13 cellular contexts compared by ENCODE assay signal in the genomic region with DNA sequence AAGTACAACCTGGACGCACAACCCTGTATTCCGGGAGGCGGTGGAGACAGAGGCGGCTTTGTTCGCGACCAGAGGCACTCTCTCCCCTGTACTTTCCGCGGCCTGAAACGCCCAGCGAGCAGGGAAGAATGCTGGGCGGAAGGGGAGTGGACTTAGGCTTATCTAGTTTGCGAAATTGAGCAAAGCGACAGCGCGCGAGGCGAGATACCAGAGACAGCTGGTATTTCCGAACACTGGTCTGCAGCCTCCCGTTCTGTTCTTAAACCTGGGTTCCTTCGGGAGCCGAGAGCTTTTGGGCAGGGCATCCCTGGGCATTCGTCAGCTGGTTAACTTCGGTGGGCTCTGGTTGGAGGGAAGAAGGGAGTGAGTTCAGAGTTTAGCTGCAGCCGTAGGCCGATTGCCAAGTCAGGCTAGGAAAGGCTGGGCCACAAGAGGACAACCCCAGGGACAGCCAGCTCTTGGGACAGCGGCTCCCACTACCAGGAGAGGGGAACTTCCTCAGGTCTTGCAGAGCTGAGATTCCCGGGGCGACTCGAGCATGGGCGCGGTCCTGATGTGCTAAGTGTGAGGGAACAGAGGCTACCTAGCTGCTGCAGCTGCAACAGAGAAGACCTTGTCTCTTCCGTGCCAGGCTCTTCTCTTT. TPM values are rescaled to one million over a fixed set of nuclear protein-coding genes. Genes with fewer than 3 reads are reported as not detected.
DNase-seq lines count a peak whose midpoint lies in the region; ATAC-seq and TF ChIP-seq lines count a peak whose summit lies in the region.
"Had no signal": no experiment of that assay in that cellular context is flagged by ENCODE, and none has a peak within 500 bp of the region (broad histone marks: within the 10 kb centered on the region; RNA-seq: fewer than 3 reads in every experiment).

No MANE protein-coding gene starts in this region.

- intact Hi-C loops in activated CD8-positive, alpha-beta T cell treated with anti-CD3 and anti-CD28 coated beads for 36 hours (cut with micrococcal nuclease): loop anchor here (5.0 kb wide), 1 partner anchor 243 kb away; no protein-coding TSS in a partner anchor
- intact Hi-C loops in activated T-helper 2 cell treated with anti-CD3 and anti-CD28 coated beads, Interferon-gamma antibody, Interleukin-2, Interleukin-4, amounts not matched to agents 10 μg/mL and 5 μg/mL and 100 μg/mL, durations not matched to agents 14 hours and 24 hours and 36 hours (cut with micrococcal nuclease): loop anchor here (5.0 to 10.0 kb wide), 2 partner anchors 243 to 955 kb away; partner anchors contain the start of gene CHST15

- no peaks in the 10 kb centered on the region for H3K36me3 ChIP-seq in GM23338 (ENCODE audit: insufficient read depth)
- H3K36me3 ChIP-seq: thyroid gland had no signal

- POLR2A ChIA-PET in activated CD8-positive, alpha-beta T cell treated with anti-CD3 and anti-CD28 coated beads for 36 hours (lab: Charles Lee): interaction anchor here (1.0 to 1.3 kb wide), 3 partner anchors 10 to 14 kb away, joined by 3 to 8 read pairs (median 3); partner anchors contain the start of gene BUB3

- H3K4me3 Mint-ChIP-seq in GM23338: peak overlapping the region; percentile 62
- no peak overlapping the region for H3K4me3 Mint-ChIP-seq in activated CD8-positive, alpha-beta T cell treated with anti-CD3 and anti-CD28 coated beads for 36 hours
- H3K4me3 Mint-ChIP-seq in activated T-helper 2 cell treated with anti-CD3 and anti-CD28 coated beads, Interferon-gamma antibody, Interleukin-2, Interleukin-4, amounts not matched to agents 10 μg/mL and 5 μg/mL and 100 μg/mL, durations not matched to agents 14 hours and 24 hours and 36 hours (ENCODE audit: low read depth): no peak overlapping the region

- peak; percentile 2 for ATAC-seq in GM23338
- no peak for ATAC-seq in activated CD8-positive, alpha-beta T cell treated with anti-CD3 and anti-CD28 coated beads for 36 hours
- peak; percentile 91 for ATAC-seq in left lobe of liver
- ATAC-seq in esophagus mucosa: no peak

- H3K27me3 ChIP-seq in GM23338 (ENCODE audit: insufficient read depth): peaks cover 100% of the 10 kb centered on the region

- no peaks in the 10 kb centered on the region for H3K79me2 ChIP-seq in GM23338 (replicated peaks; ENCODE audit: insufficient read depth)

- H3K4me3 ChIP-seq in GM23338: peak overlapping the region; percentile 50
- H3K4me3 ChIP-seq: thyroid gland had no signal

- peaks cover 15% of the 10 kb centered on the region; the same call in 1 of the 2 replicates for H4K20me1 ChIP-seq in GM23338 (replicated peaks; ENCODE audit: insufficient read depth)

- peak overlapping the region; percentile 80 for H3K4me2 ChIP-seq in GM23338

- H3K9me2 ChIP-seq in GM23338 (ENCODE audit: insufficient read depth): no peaks in the 10 kb centered on the region

- DNase-seq in A172 (ENCODE audit: low spot score): peak; percentile 5
- DNase-seq in GM23338 (ENCODE audit: low spot score): peak; percentile 79
- peak; percentile 15 for DNase-seq in activated CD8-positive, alpha-beta T cell treated with anti-CD3 and anti-CD28 coated beads for 36 hours
- peak; percentile 71 for DNase-seq in left lobe of liver (ENCODE audit: low spot score)
- no peak for DNase-seq in activated T-helper 2 cell treated with anti-CD3 and anti-CD28 coated beads, Interferon-gamma antibody, Interleukin-2, Interleukin-4, amounts not matched to agents 10 μg/mL and 5 μg/mL and 100 μg/mL, durations not matched to agents 14 hours and 24 hours and 36 hours (ENCODE audit: low spot score)
- DNase-seq in OCI-M2 (lab: John Stamatoyannopoulos, UW; ENCODE audit: unreplicated experiment): no peak
- DNase-seq in NCI-H1092 (lab: John Stamatoyannopoulos, UW): no peak
- DNase-seq: activated CD4-positive, CD25-positive, alpha-beta regulatory T cell treated with anti-CD3 and anti-CD28 coated beads, Interleukin-2, amount 50 U/mL, for 72 hours; DMS79 treated with DMSO at 0.1 percent for 48 hours; thyroid gland had no signal

- no peak overlapping the region for H3K27ac Mint-ChIP-seq in GM23338
- no peak overlapping the region for H3K27ac Mint-ChIP-seq in activated CD8-positive, alpha-beta T cell treated with anti-CD3 and anti-CD28 coated beads for 36 hours
- H3K27ac Mint-ChIP-seq in activated T-helper 2 cell treated with anti-CD3 and anti-CD28 coated beads, Interferon-gamma antibody, Interleukin-2, Interleukin-4, amounts not matched to agents 10 μg/mL and 5 μg/mL and 100 μg/mL, durations not matched to agents 14 hours and 24 hours and 36 hours: no peak overlapping the region

- H3K36me3 Mint-ChIP-seq in GM23338 (ENCODE audit: low read depth): no peaks in the 10 kb centered on the region
- no peaks in the 10 kb centered on the region for H3K36me3 Mint-ChIP-seq in activated CD8-positive, alpha-beta T cell treated with anti-CD3 and anti-CD28 coated beads for 36 hours (ENCODE audit: low read depth)
- H3K36me3 Mint-ChIP-seq in activated T-helper 2 cell treated with anti-CD3 and anti-CD28 coated beads, Interferon-gamma antibody, Interleukin-2, Interleukin-4, amounts not matched to agents 10 μg/mL and 5 μg/mL and 100 μg/mL, durations not matched to agents 14 hours and 24 hours and 36 hours (ENCODE audit: low read depth): no peaks in the 10 kb centered on the region

- TF ChIP-seq CTCF in GM23338 (conservative IDR thresholded peaks at IDR 0.05; ENCODE audit: low read depth in 2 of 2): no peak
- no peak for TF ChIP-seq CTCF in activated CD8-positive, alpha-beta T cell treated with anti-CD3 and anti-CD28 coated beads for 36 hours (IDR thresholded peaks at IDR 0.05)

- H3K4me1 Mint-ChIP-seq in GM23338: peaks cover 53% of the 10 kb centered on the region
- H3K4me1 Mint-ChIP-seq in activated CD8-positive, alpha-beta T cell treated with anti-CD3 and anti-CD28 coated beads for 36 hours (ENCODE audit: low read depth): peaks cover 44% of the 10 kb centered on the region
- H3K4me1 Mint-ChIP-seq in activated T-helper 2 cell treated with anti-CD3 and anti-CD28 coated beads, Interferon-gamma antibody, Interleukin-2, Interleukin-4, amounts not matched to agents 10 μg/mL and 5 μg/mL and 100 μg/mL, durations not matched to agents 14 hours and 24 hours and 36 hours (ENCODE audit: low read depth): peaks cover 9% of the 10 kb centered on the region

- H3K4me1 ChIP-seq in GM23338 (ENCODE audit: insufficient read depth): peaks cover 52% of the 10 kb centered on the region

- H3K9me3 Mint-ChIP-seq in GM23338: peaks cover 8% of the 10 kb centered on the region
- H3K9me3 Mint-ChIP-seq in activated CD8-positive, alpha-beta T cell treated with anti-CD3 and anti-CD28 coated beads for 36 hours: no peaks in the 10 kb centered on the region
- no peaks in the 10 kb centered on the region for H3K9me3 Mint-ChIP-seq in activated T-helper 2 cell treated with anti-CD3 and anti-CD28 coated beads, Interferon-gamma antibody, Interleukin-2, Interleukin-4, amounts not matched to agents 10 μg/mL and 5 μg/mL and 100 μg/mL, durations not matched to agents 14 hours and 24 hours and 36 hours

- CTCF ChIA-PET in activated CD8-positive, alpha-beta T cell treated with anti-CD3 and anti-CD28 coated beads for 36 hours (lab: Charles Lee): interaction anchor here (4.1 kb wide), 1 partner anchor 10 kb away, joined by 24 read pairs; the partner anchor contains the start of gene HMX2

- peaks cover 22% of the 10 kb centered on the region for H3F3A ChIP-seq in GM23338 (replicated peaks; ENCODE audit: low read depth)

- no peak overlapping the region for H3K27ac ChIP-seq in GM23338 (ENCODE audit: low read depth)
- H3K27ac ChIP-seq: thyroid gland had no signal

- 0 out of 2 replicates have a peak overlapping the region, but pooled peaks have one; percentile 38 for H2AFZ ChIP-seq in GM23338

- peaks cover 94% of the 10 kb centered on the region for H3K27me3 Mint-ChIP-seq in GM23338 (ENCODE audit: insufficient read depth, low read depth, poor library complexity)
- peaks cover 79% of the 10 kb centered on the region for H3K27me3 Mint-ChIP-seq in activated CD8-positive, alpha-beta T cell treated with anti-CD3 and anti-CD28 coated beads for 36 hours
- peaks cover 72% of the 10 kb centered on the region for H3K27me3 Mint-ChIP-seq in activated T-helper 2 cell treated with anti-CD3 and anti-CD28 coated beads, Interferon-gamma antibody, Interleukin-2, Interleukin-4, amounts not matched to agents 10 μg/mL and 5 μg/mL and 100 μg/mL, durations not matched to agents 14 hours and 24 hours and 36 hours (ENCODE audit: low read depth)

TF ChIP-seq in GM23338, 12 proteins besides CTCF, POLR2A, EP300 and RAD21 (continues in another document):
- TF ChIP-seq ZNF114 (CRISPR knock-in tag; IDR thresholded peaks at IDR 0.05) (no peak), ZNF331 (CRISPR knock-in tag; IDR thresholded peaks at IDR 0.05; ENCODE audit: low read depth) (no peak), EZH2 (IDR thresholded peaks at IDR 0.05; ENCODE audit: low read depth, unreplicated experiment) (peak; percentile 98)

RNA-seq across cellular contexts. Expression of gene HMX3, which starts 3.9 kb away (rescaled TPM):
- not detected in 2 replicates for total RNA-seq in A172 (2014; rRNA removed; shearing (Covaris generic))
- total RNA-seq in GM23338 (2014; rRNA removed; shearing (Covaris generic)): 0.23 and 0.35 TPM in 2 replicates
- not detected in 2 replicates for polyA plus RNA-seq in GM23338 (2016; fragmentation: Nextera tagmentation; extraction: Ambion mirVana)
- total RNA-seq in activated CD8-positive, alpha-beta T cell treated with anti-CD3 and anti-CD28 coated beads for 36 hours: under 1 TPM; 0.45 to 0.69 TPM
- total RNA-seq in left lobe of liver: 0.20 TPM
- not detected for total RNA-seq in esophagus mucosa
- total RNA-seq in activated T-helper 2 cell treated with anti-CD3 and anti-CD28 coated beads, Interferon-gamma antibody, Interleukin-2, Interleukin-4, amounts not matched to agents 10 μg/mL and 5 μg/mL and 100 μg/mL, durations not matched to agents 14 hours and 24 hours and 36 hours: not detected in 2 replicates
- total RNA-seq: epithelial cell of proximal tubule, renal cortical epithelial cell, thyroid gland had no signal

RNA-seq across cellular contexts. Expression of gene HMX2, which starts 8.3 kb away (rescaled TPM):
- not detected in 2 replicates for total RNA-seq in A172 (2014; rRNA removed; shearing (Covaris generic))
- 0.97 and 2.6 TPM in 2 replicates for total RNA-seq in GM23338 (2014; rRNA removed; shearing (Covaris generic))
- 3.1 and 3.4 TPM in 2 replicates for polyA plus RNA-seq in GM23338 (2016; fragmentation: Nextera tagmentation; extraction: Ambion mirVana)
- total RNA-seq in activated CD8-positive, alpha-beta T cell treated with anti-CD3 and anti-CD28 coated beads for 36 hours: under 1 TPM; 0.43 to 0.90 TPM
- total RNA-seq in left lobe of liver (not detected), esophagus mucosa (not detected)
- not detected in 2 replicates for total RNA-seq in activated T-helper 2 cell treated with anti-CD3 and anti-CD28 coated beads, Interferon-gamma antibody, Interleukin-2, Interleukin-4, amounts not matched to agents 10 μg/mL and 5 μg/mL and 100 μg/mL, durations not matched to agents 14 hours and 24 hours and 36 hours
- total RNA-seq: epithelial cell of proximal tubule, renal cortical epithelial cell, thyroid gland had no signal

RNA-seq across cellular contexts. Expression of gene BUB3, which starts 14.6 kb away (rescaled TPM):
- total RNA-seq in A172 (2014; rRNA removed; shearing (Covaris generic)): 154 and 178 TPM in 2 replicates
- total RNA-seq in GM23338 (2014; rRNA removed; shearing (Covaris generic)): 272 and 361 TPM in 2 replicates
- polyA plus RNA-seq in GM23338 (2016; fragmentation: Nextera tagmentation; extraction: Ambion mirVana): 197 and 243 TPM in 2 replicates
- total RNA-seq in activated CD8-positive, alpha-beta T cell treated with anti-CD3 and anti-CD28 coated beads for 36 hours: 100 to 1,000 TPM; 256 to 273 TPM
- total RNA-seq in left lobe of liver: 24.8 TPM
- 65.2 TPM for total RNA-seq in esophagus mucosa
- 194 and 210 TPM in 2 replicates for total RNA-seq in activated T-helper 2 cell treated with anti-CD3 and anti-CD28 coated beads, Interferon-gamma antibody, Interleukin-2, Interleukin-4, amounts not matched to agents 10 μg/mL and 5 μg/mL and 100 μg/mL, durations not matched to agents 14 hours and 24 hours and 36 hours

Comparison
In these comparisons a context has a peak if more than half of its experiments do, and no peak if none do; other contexts are left out.
1. DNase-seq: peak in A172 (single experiment), GM23338 (single experiment), activated CD8-positive, alpha-beta T cell treated with anti-CD3 and anti-CD28 coated beads for 36 hours (single experiment) and left lobe of liver (single experiment); none in activated T-helper 2 cell treated with anti-CD3 and anti-CD28 coated beads, Interferon-gamma antibody, Interleukin-2, Interleukin-4, amounts not matched to agents 10 μg/mL and 5 μg/mL and 100 μg/mL, durations not matched to agents 14 hours and 24 hours and 36 hours (single experiment), OCI-M2 (single experiment) and NCI-H1092 (single experiment).
2. ATAC-seq: peak in GM23338 (single experiment) and left lobe of liver (single experiment); none in activated CD8-positive, alpha-beta T cell treated with anti-CD3 and anti-CD28 coated beads for 36 hours (single experiment) and esophagus mucosa (single experiment).